Comparison of ENCODE assay signal across 1 cellular context in the genomic region with DNA sequence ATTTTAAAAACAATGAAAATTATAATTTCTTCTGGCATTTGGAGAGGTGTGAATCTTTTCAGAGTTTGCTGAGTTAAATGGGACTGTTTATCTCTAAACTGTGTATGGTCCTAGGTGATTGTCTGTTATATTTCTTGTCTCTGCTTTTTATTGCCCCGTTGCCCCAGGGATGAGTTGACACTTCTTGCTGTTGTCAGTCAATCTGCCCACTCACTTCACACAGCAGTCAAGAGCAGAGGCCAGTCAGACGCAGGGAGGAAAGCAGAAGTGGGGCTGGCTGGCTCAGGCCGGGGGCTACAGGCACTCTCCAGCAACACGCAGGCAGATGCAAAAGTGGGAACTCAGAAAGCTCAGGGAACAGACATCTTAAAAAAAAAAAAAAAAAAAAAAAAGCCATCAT.
TF ChIP-seq lines count a peak whose summit lies in the region.

No MANE protein-coding gene starts in this region.

TF ChIP-seq in K562, 482 proteins besides CTCF, POLR2A, EP300 and RAD21 (continued from another document):
- TF ChIP-seq, protein P1, sequence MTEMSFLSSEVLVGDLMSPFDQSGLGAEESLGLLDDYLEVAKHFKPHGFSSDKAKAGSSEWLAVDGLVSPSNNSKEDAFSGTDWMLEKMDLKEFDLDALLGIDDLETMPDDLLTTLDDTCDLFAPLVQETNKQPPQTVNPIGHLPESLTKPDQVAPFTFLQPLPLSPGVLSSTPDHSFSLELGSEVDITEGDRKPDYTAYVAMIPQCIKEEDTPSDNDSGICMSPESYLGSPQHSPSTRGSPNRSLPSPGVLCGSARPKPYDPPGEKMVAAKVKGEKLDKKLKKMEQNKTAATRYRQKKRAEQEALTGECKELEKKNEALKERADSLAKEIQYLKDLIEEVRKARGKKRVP (CRISPR knock-in tag; IDR thresholded peaks at IDR 0.05): no peak
- TF ChIP-seq HDAC1 (IDR thresholded peaks at IDR 0.05) (no peak), ZBTB17 (CRISPR knock-in tag; IDR thresholded peaks at IDR 0.05) (no peak), ZNF124 (CRISPR knock-in tag; IDR thresholded peaks at IDR 0.05) (no peak), GTF2E2 (tag; IDR thresholded peaks at IDR 0.05) (no peak), MAFK (IDR thresholded peaks at IDR 0.05; ENCODE audit: low read length) (peak; percentile 44; the same call in 1 of the 2 replicates), RFX1 (IDR thresholded peaks at IDR 0.05) (no peak), ASH1L (IDR thresholded peaks at IDR 0.05; ENCODE audit: borderline replicate concordance, low read depth, partially characterized antibody) (no peak), MAFF (IDR thresholded peaks at IDR 0.05; ENCODE audit: low read length) (peak; percentile 55; the same call in 1 of the 2 replicates), MEIS2 (IDR thresholded peaks at IDR 0.05; ENCODE audit: partially characterized antibody) (peak; percentile 73), PKNOX1 (IDR thresholded peaks at IDR 0.05) (peak; percentile 92), ARID1B (IDR thresholded peaks at IDR 0.05) (peak; percentile 62), EGR1 (conservative IDR thresholded peaks at IDR 0.05) (peak; percentile 51; the same call in 1 of the 2 replicates), RBM25 (IDR thresholded peaks at IDR 0.05; ENCODE audit: low read depth, low read length, severe bottlenecking) (no peak), KLF1 (tag; IDR thresholded peaks at IDR 0.05) (no peak), ZC3H8 (IDR thresholded peaks at IDR 0.05) (no peak), SLC30A9 (CRISPR knock-in tag; IDR thresholded peaks at IDR 0.05) (no peak), PBX2 (CRISPR knock-in tag; IDR thresholded peaks at IDR 0.05; ENCODE audit: low read depth) (no peak), PBX2 (tag; conservative IDR thresholded peaks at IDR 0.05; ENCODE audit: low read depth) (peak; percentile 82), DPF2 (IDR thresholded peaks at IDR 0.05) (peak; percentile 32; the same call in 1 of the 2 replicates), TAL1 (IDR thresholded peaks at IDR 0.05) (peak; percentile 49), HIVEP1 (CRISPR knock-in tag; IDR thresholded peaks at IDR 0.05) (no peak), BRF1 (IDR thresholded peaks at IDR 0.05; ENCODE audit: borderline replicate concordance, extremely low read depth, insufficient read length) (no peak), NFIC (IDR thresholded peaks at IDR 0.05) (peak; percentile 89), KDM1A (IDR thresholded peaks at IDR 0.05) (peak in 1 of 2 experiments; percentile 28; a peak in 1 of 4 replicates), BRD9 (IDR thresholded peaks at IDR 0.05; ENCODE audit: low read depth, partially characterized antibody) (no peak), E2F4 (CRISPR knock-in tag; IDR thresholded peaks at IDR 0.05; ENCODE audit: low read depth) (no peak), MTF1 (CRISPR knock-in tag; IDR thresholded peaks at IDR 0.05; ENCODE audit: borderline replicate concordance) (no peak), NFE2 (IDR thresholded peaks at IDR 0.05; ENCODE audit: low read depth) (peak; percentile 84), ZNF316 (IDR thresholded peaks at IDR 0.05) (peak; percentile 86), BCL6 (CRISPR knock-in tag; IDR thresholded peaks at IDR 0.05) (no peak), CBFA2T2 (conservative IDR thresholded peaks at IDR 0.05) (peak; percentile 29; the same call in 1 of the 2 replicates), DLX4 (CRISPR knock-in tag; IDR thresholded peaks at IDR 0.05) (no peak)
